ENCODE assay signal across 27 cellular contexts in genomic region chr2:233490831-233491230, GRCh38.
DNase-seq lines count a peak whose midpoint lies in the region; ATAC-seq and TF ChIP-seq lines count a peak whose summit lies in the region.
"Had no signal": no experiment of that assay in that cellular context is flagged by ENCODE, and none has a peak within 500 bp of the region (broad histone marks: within the 10 kb centered on the region; RNA-seq: fewer than 3 reads in every experiment).

No MANE protein-coding gene starts in this region.

- H3K4me1 ChIP-seq in ACC112 (ENCODE audit: control insufficient read depth, insufficient read depth, low read length, unreplicated experiment) (peaks cover 42% of the 10 kb centered on the region), RWPE2 (ENCODE audit: insufficient read depth, poor library complexity, severe bottlenecking) (peaks cover 78% of the 10 kb centered on the region)

- no peaks in the 10 kb centered on the region for H3K9me3 ChIP-seq in RWPE2 (ENCODE audit: severe bottlenecking)
- H3K9me3 ChIP-seq: Caco-2, SJSA1 had no signal

- ATAC-seq in RWPE2 (ENCODE audit: low read depth): no peak
- ATAC-seq in esophagus mucosa: peak; percentile 58
- ATAC-seq in HG02678 (IDR thresholded peaks at IDR 0.05; ENCODE audit: unreplicated experiment): no peak
- no peak for ATAC-seq in stimulated activated effector memory CD8-positive, alpha-beta T cell treated with anti-CD3 and anti-CD28 coated beads, Interleukin-12 subunit alpha, Interleukin-12 subunit beta, amount 100 ng/mL, for 72 hours
- ATAC-seq: CD8-positive, alpha-beta T cell; GM12878; HCT116 had no signal

- H3K9me3 Mint-ChIP-seq in stimulated activated effector memory CD8-positive, alpha-beta T cell treated with anti-CD3 and anti-CD28 coated beads, Interleukin-12 subunit alpha, Interleukin-12 subunit beta, amount 100 ng/mL, for 72 hours: no peaks in the 10 kb centered on the region
- H3K9me3 Mint-ChIP-seq: CD8-positive, alpha-beta T cell; IgD-negative memory B cell had no signal

- H3K27me3 ChIP-seq in ACC112 (ENCODE audit: insufficient read depth, low read length) (no peaks in the 10 kb centered on the region), RWPE2 (ENCODE audit: insufficient read depth, poor library complexity, severe bottlenecking) (no peaks in the 10 kb centered on the region)
- H3K27me3 ChIP-seq: SJSA1 had no signal

- peak overlapping the region; percentile 95; the same call in 1 of the 2 replicates for H3K27ac ChIP-seq in ACC112 (ENCODE audit: low read depth, low read length)
- H3K27ac ChIP-seq in RWPE2 (ENCODE audit: poor library complexity, severe bottlenecking): peak overlapping the region; percentile 100
- peak overlapping the region in 11 of 21 experiments; percentile 35 to 70 (median 54) for H3K27ac ChIP-seq in skin epidermis
- H3K27ac ChIP-seq: C4-2B, KMS-11, SJSA1 had no signal

- TF ChIP-seq CTCF in RWPE2 (IDR thresholded peaks at IDR 0.05; ENCODE audit: poor library complexity, severe bottlenecking): no peak

- H3K27ac Mint-ChIP-seq in stimulated activated effector memory CD8-positive, alpha-beta T cell treated with anti-CD3 and anti-CD28 coated beads, Interleukin-12 subunit alpha, Interleukin-12 subunit beta, amount 100 ng/mL, for 72 hours: no peak overlapping the region
- H3K27ac Mint-ChIP-seq: B cell; CD8-positive, alpha-beta T cell; IgD-negative memory B cell had no signal

- peaks cover 37% of the 10 kb centered on the region for H3K36me3 Mint-ChIP-seq in stimulated activated effector memory CD8-positive, alpha-beta T cell treated with anti-CD3 and anti-CD28 coated beads, Interleukin-12 subunit alpha, Interleukin-12 subunit beta, amount 100 ng/mL, for 72 hours

- peaks cover 9% of the 10 kb centered on the region for H3K36me3 ChIP-seq in ACC112 (ENCODE audit: insufficient read depth, low read length)
- H3K36me3 ChIP-seq in RWPE2 (ENCODE audit: low read depth): peaks cover 64% of the 10 kb centered on the region

- H3K4me3 ChIP-seq in ACC112 (ENCODE audit: low read depth, low read length) (no peak overlapping the region), RWPE2 (ENCODE audit: severe bottlenecking) (no peak overlapping the region), skin epidermis (no peak overlapping the region)
- H3K4me3 ChIP-seq: GM12878, SJSA1 had no signal

- no peak for TF ChIP-seq POLR2A in erythroblast (IDR thresholded peaks at IDR 0.05; ENCODE audit: low read length)

- DNase-seq in RWPE2 (ENCODE audit: low spot score) (no peak), mucosa of gallbladder (ENCODE audit: low spot score) (no peak), erythroblast (lab: John Stamatoyannopoulos, UW) (no peak)
- DNase-seq in stimulated activated effector memory CD8-positive, alpha-beta T cell treated with anti-CD3 and anti-CD28 coated beads, Interleukin-12 subunit alpha, Interleukin-12 subunit beta, amount 100 ng/mL, for 72 hours (ENCODE audit: low spot score in 2 of 2): no peak
- DNase-seq: Caco-2; CD8-positive, alpha-beta T cell; EL; GDM1; NCI-H1048; NCI-H1417 treated with DMSO at 0.1 percent for 48 hours; NCI-H187 treated with DMSO at 0.1 percent for 48 hours; NCI-H2107; NCI-H446; NCI-H524 treated with DMSO at 0.1 percent for 48 hours; NCI-H774; Right ventricle myocardium superior had no signal

- no peak overlapping the region for H3K4me3 Mint-ChIP-seq in stimulated activated effector memory CD8-positive, alpha-beta T cell treated with anti-CD3 and anti-CD28 coated beads, Interleukin-12 subunit alpha, Interleukin-12 subunit beta, amount 100 ng/mL, for 72 hours
- H3K4me3 Mint-ChIP-seq: B cell; CD8-positive, alpha-beta T cell; IgD-negative memory B cell had no signal

- H2AFZ ChIP-seq in ACC112 (ENCODE audit: low read length, unreplicated experiment): no peak overlapping the region

- no peaks in the 10 kb centered on the region for H3K79me2 ChIP-seq in ACC112 (ENCODE audit: control insufficient read depth, insufficient read depth, low read length, unreplicated experiment)

- no peaks in the 10 kb centered on the region for H3K4me1 Mint-ChIP-seq in stimulated activated effector memory CD8-positive, alpha-beta T cell treated with anti-CD3 and anti-CD28 coated beads, Interleukin-12 subunit alpha, Interleukin-12 subunit beta, amount 100 ng/mL, for 72 hours
